Comparison of ENCODE assay signal across 8 cellular contexts in genomic region chr12:630656-631632, GRCh38. TPM values are rescaled to one million over a fixed set of nuclear protein-coding genes. Genes with fewer than 3 reads are reported as not detected.
DNase-seq lines count a peak whose midpoint lies in the region; ATAC-seq, FAIRE-seq and TF ChIP-seq lines count a peak whose summit lies in the region.

No MANE protein-coding gene starts in this region.

- peak; percentile 80 for DNase-seq in GM13977 (ENCODE audit: low spot score)
- peak; percentile 56 to 94 (median 81) for DNase-seq in Peyer's patch
- no peak for DNase-seq in astrocyte (ENCODE audit: low read depth)
- DNase-seq in testis, result peak; percentile 47
- DNase-seq in NCI-H510A (lab: John Stamatoyannopoulos, UW), result no peak
- DNase-seq in G401 (ENCODE audit: low spot score), result no peak

- H3K27me3 ChIP-seq in Peyer's patch (no peaks in the 10 kb centered on the region), astrocyte (ENCODE audit: insufficient read depth, low read length) (no peaks in the 10 kb centered on the region), muscle layer of duodenum (ENCODE audit: low read depth, low read length) (no peaks in the 10 kb centered on the region), testis (no peaks in the 10 kb centered on the region)

- TF ChIP-seq CTCF in GM13977 (IDR thresholded peaks at IDR 0.05; ENCODE audit: extremely low read depth, insufficient read depth, missing control alignments) (no peak), Peyer's patch (IDR thresholded peaks at IDR 0.05) (no peak), astrocyte (IDR thresholded peaks at IDR 0.05; ENCODE audit: insufficient read depth, low read depth, low read length) (no peak), testis (IDR thresholded peaks at IDR 0.05) (no peak)

- H4K20me1 ChIP-seq in astrocyte (ENCODE audit: insufficient read depth, low read length), result no peaks in the 10 kb centered on the region

- peak overlapping the region; percentile 63 for H3K9ac ChIP-seq in astrocyte (ENCODE audit: low read length)

- peak overlapping the region; percentile 73 for H3K4me2 ChIP-seq in astrocyte (ENCODE audit: low read length)

- H3K4me1 Mint-ChIP-seq in astrocyte (ENCODE audit: low read depth, unreplicated experiment), result peaks cover 35% of the 10 kb centered on the region

- TF ChIP-seq POLR2A in Peyer's patch (IDR thresholded peaks at IDR 0.05) (peak in 1 of 2 donors; percentile 42), testis (IDR thresholded peaks at IDR 0.05) (no peak)

- 57 to 77% methylated on average over 33 to 45 of the region's 45 CpGs for WGBS in testis, 2 donors

- FAIRE-seq in astrocyte (lab: Jason Lieb, UNC), result no peak

- H3K36me3 Mint-ChIP-seq in astrocyte (ENCODE audit: low read depth, unreplicated experiment), result no peaks in the 10 kb centered on the region

- peak; percentile 94 for ATAC-seq in HG02763 (IDR thresholded peaks at IDR 0.05; ENCODE audit: unreplicated experiment)

- H3K9me3 ChIP-seq in Peyer's patch, result no peaks in the 10 kb centered on the region
- no peaks in the 10 kb centered on the region for H3K9me3 ChIP-seq in astrocyte (ENCODE audit: insufficient read depth, low read depth, low read length)
- H3K9me3 ChIP-seq in muscle layer of duodenum (ENCODE audit: control insufficient read depth in 1 of 2, low read length in 2 of 2), result no peaks in the 10 kb centered on the region
- no peaks in the 10 kb centered on the region for H3K9me3 ChIP-seq in testis

- peak overlapping the region; percentile 52 for H2AFZ ChIP-seq in astrocyte (ENCODE audit: low read depth, low read length)

- no peak overlapping the region for H3K4me3 Mint-ChIP-seq in astrocyte (ENCODE audit: unreplicated experiment)

- H3K27ac ChIP-seq in Peyer's patch (peak overlapping the region; percentile 64 to 82 (median 70)), astrocyte (ENCODE audit: low read depth, low read length) (peak overlapping the region; percentile 87), muscle layer of duodenum (ENCODE audit: low read length) (peak overlapping the region; percentile 51), testis (peak overlapping the region; percentile 9 to 66)

- H3K4me1 ChIP-seq in Peyer's patch, result peaks cover 0 to 10% (median 0%) of the 10 kb centered on the region in 4 donors
- peaks cover 22% of the 10 kb centered on the region for H3K4me1 ChIP-seq in astrocyte (ENCODE audit: insufficient read depth, low read length)
- H3K4me1 ChIP-seq in muscle layer of duodenum (ENCODE audit: control insufficient read depth in 1 of 2, insufficient read depth in 2 of 2, low read length in 2 of 2), result peaks cover 11 to 15% of the 10 kb centered on the region in 2 donors
- peaks cover 25% of the 10 kb centered on the region for H3K4me1 ChIP-seq in testis

- H3K79me2 ChIP-seq in astrocyte (ENCODE audit: insufficient read depth, low read length), result no peaks in the 10 kb centered on the region

- in situ Hi-C loops in GM13977 (cut with MboI; ENCODE audit: low pct_unique_long_range_greater_than_20kb, low sequenced_read_pairs, unreplicated experiment) (no loop called here), G401 (cut with HindIII; ENCODE audit: low sequenced_read_pairs) (no loop called here)

- H3K4me3 ChIP-seq in Peyer's patch, result peak overlapping the region; percentile 34 to 53 (median 40)
- H3K4me3 ChIP-seq in astrocyte (ENCODE audit: insufficient read depth, low read depth, low read length), result no peak overlapping the region
- peak overlapping the region in 1 of 2 donors; percentile 46 for H3K4me3 ChIP-seq in muscle layer of duodenum (ENCODE audit: low read depth in 1 of 2, low read length in 2 of 2)
- peak overlapping the region; percentile 29 to 50 for H3K4me3 ChIP-seq in testis

- H3K36me3 ChIP-seq in Peyer's patch, result no peaks in the 10 kb centered on the region
- H3K36me3 ChIP-seq in astrocyte (ENCODE audit: insufficient read depth, low read length), result no peaks in the 10 kb centered on the region
- no peaks in the 10 kb centered on the region for H3K36me3 ChIP-seq in muscle layer of duodenum (ENCODE audit: control insufficient read depth in 1 of 2, insufficient read depth in 2 of 2, low read length in 2 of 2)
- no peaks in the 10 kb centered on the region for H3K36me3 ChIP-seq in testis (ENCODE audit: low read depth, missing control alignments)

- intact Hi-C loops in testis (cut with DNase I; ENCODE audit: low total_unique reads), result no loop called here

- no peaks in the 10 kb centered on the region for H3K27me3 Mint-ChIP-seq in astrocyte (ENCODE audit: low read depth, unreplicated experiment)

- H3K27ac Mint-ChIP-seq in astrocyte (ENCODE audit: unreplicated experiment), result peak overlapping the region; percentile 98

- no peaks in the 10 kb centered on the region for H3K9me3 Mint-ChIP-seq in astrocyte (ENCODE audit: unreplicated experiment)

RNA-seq across cellular contexts. Expression of gene NINJ2, which starts 32.3 kb away (rescaled TPM):
- total RNA-seq in Peyer's patch (1 to 10 TPM in 3 of 4 donors, not detected in 1; 3.8 to 8.3 (median 5.2) TPM), astrocyte (not detected in 2 replicates), testis (10 to 100 TPM in 1 of 2 donors, 1 to 10 TPM in 1; 9.2 to 17.3 TPM)
- polyA plus RNA-seq in testis (ENCODE audit: insufficient read depth, low read depth, low replicate concordance), result 11.2 TPM
- 0.31 and 5.0 TPM in 2 replicates for total RNA-seq in G401 (2014; rRNA removed; shearing (Covaris generic))

Comparison
In these comparisons a context has a peak if more than half of its experiments do, and no peak if none do; other contexts are left out.
1. DNase-seq: peak in GM13977 (single experiment), Peyer's patch (3 of 3) and testis (single experiment); none in astrocyte (single experiment), NCI-H510A (single experiment) and G401 (single experiment).
2. Peak in every context shown above with its lines, with median percentiles within 50 percentile points of each other: H3K27ac ChIP-seq.